Comparison of ENCODE assay signal across 18 cellular contexts in genomic region chr12:54341901-54342300, GRCh38. TPM values are rescaled to one million over a fixed set of nuclear protein-coding genes. Genes with fewer than 3 reads are reported as not detected.
DNase-seq lines count a peak whose midpoint lies in the region; ATAC-seq and TF ChIP-seq lines count a peak whose summit lies in the region.
"Had no signal": no experiment of that assay in that cellular context is flagged by ENCODE, and none has a peak within 500 bp of the region (broad histone marks: within the 10 kb centered on the region; RNA-seq: fewer than 3 reads in every experiment).

No MANE protein-coding gene starts in this region.

- H3K27ac ChIP-seq in psoas muscle, result no peak overlapping the region
- H3K27ac ChIP-seq: BLaER1 treated with 17β-estradiol and CSF1 and Interleukin-3, amounts not matched to agents 10 nM and 100 nM had no signal

- H3K9me3 ChIP-seq in psoas muscle, result no peaks in the 10 kb centered on the region
- H3K9me3 ChIP-seq: BLaER1 treated with 17β-estradiol and CSF1 and Interleukin-3, amounts not matched to agents 10 nM and 100 nM had no signal

- DNase-seq in HFFc6 (no peak), mesothelial cell of epicardium (ENCODE audit: low spot score in 2 of 2, unreplicated experiment in 2 of 2) (no peak), psoas muscle (no peak)
- no peak for DNase-seq in activated CD4-positive, alpha-beta T cell treated with anti-CD3 and anti-CD28 coated beads, Interleukin-2, amount 10 ng/mL, durations not matched to agents 7 days and 5 days
- DNase-seq: CD8-positive, alpha-beta T cell; DMS79; H9; Karpas-422; NCI-H226; SHP77 had no signal

- ATAC-seq in psoas muscle (peak in 3 of 4 donors; percentile 15 to 37 (median 17)), GM19467 (IDR thresholded peaks at IDR 0.05; ENCODE audit: unreplicated experiment) (no peak), GM18873 (IDR thresholded peaks at IDR 0.05; ENCODE audit: low FRiP score, unreplicated experiment) (no peak)
- ATAC-seq: CD8-positive, alpha-beta T cell had no signal

- H3K9me3 Mint-ChIP-seq in HFFc6 (no peaks in the 10 kb centered on the region), brain (no peaks in the 10 kb centered on the region), mesothelial cell of epicardium (no peaks in the 10 kb centered on the region)
- H3K9me3 Mint-ChIP-seq in activated CD4-positive, alpha-beta T cell treated with anti-CD3 and anti-CD28 coated beads, Interleukin-2, amount 10 ng/mL, durations not matched to agents 7 days and 5 days, result no peaks in the 10 kb centered on the region
- H3K9me3 Mint-ChIP-seq: CD8-positive, alpha-beta T cell; H9; IgD-negative memory B cell had no signal

- H3K4me1 ChIP-seq in psoas muscle, result peaks cover 32% of the 10 kb centered on the region

- H3K4me1 Mint-ChIP-seq in HFFc6 (ENCODE audit: low read depth) (peaks cover 35% of the 10 kb centered on the region), brain (peaks cover 68% of the 10 kb centered on the region), mesothelial cell of epicardium (peaks cover 53% of the 10 kb centered on the region)
- H3K4me1 Mint-ChIP-seq in activated CD4-positive, alpha-beta T cell treated with anti-CD3 and anti-CD28 coated beads, Interleukin-2, amount 10 ng/mL, durations not matched to agents 7 days and 5 days, result no peaks in the 10 kb centered on the region

- H3K27ac Mint-ChIP-seq in HFFc6 (peak overlapping the region; percentile 6; the same call in 1 of the 2 replicates), brain (peak overlapping the region; percentile 72 to 98 (median 95)), mesothelial cell of epicardium (peak overlapping the region; percentile 75)
- H3K27ac Mint-ChIP-seq in activated CD4-positive, alpha-beta T cell treated with anti-CD3 and anti-CD28 coated beads, Interleukin-2, amount 10 ng/mL, durations not matched to agents 7 days and 5 days, result no peak overlapping the region
- H3K27ac Mint-ChIP-seq: CD8-positive, alpha-beta T cell; H9; IgD-negative memory B cell had no signal

- H3K4me3 Mint-ChIP-seq in HFFc6, result no peak overlapping the region
- peak overlapping the region in 3 of 5 experiments; percentile 24 to 70 (median 48) for H3K4me3 Mint-ChIP-seq in brain
- H3K4me3 Mint-ChIP-seq in mesothelial cell of epicardium, result no peak overlapping the region
- H3K4me3 Mint-ChIP-seq in activated CD4-positive, alpha-beta T cell treated with anti-CD3 and anti-CD28 coated beads, Interleukin-2, amount 10 ng/mL, durations not matched to agents 7 days and 5 days, result no peak overlapping the region
- H3K4me3 Mint-ChIP-seq: CD8-positive, alpha-beta T cell; H9; IgD-negative memory B cell had no signal

- TF ChIP-seq CTCF in HFFc6 (IDR thresholded peaks at IDR 0.05), result no peak
- TF ChIP-seq CTCF in brain (conservative IDR thresholded peaks at IDR 0.05), result no peak
- TF ChIP-seq CTCF in mesothelial cell of epicardium (IDR thresholded peaks at IDR 0.05; ENCODE audit: unreplicated experiment), result no peak
- TF ChIP-seq CTCF in psoas muscle (IDR thresholded peaks at IDR 0.05), result no peak

- H3K27me3 Mint-ChIP-seq in HFFc6 (ENCODE audit: insufficient read depth) (no peaks in the 10 kb centered on the region), brain (no peaks in the 10 kb centered on the region), mesothelial cell of epicardium (ENCODE audit: low read depth) (no peaks in the 10 kb centered on the region)
- no peaks in the 10 kb centered on the region for H3K27me3 Mint-ChIP-seq in activated CD4-positive, alpha-beta T cell treated with anti-CD3 and anti-CD28 coated beads, Interleukin-2, amount 10 ng/mL, durations not matched to agents 7 days and 5 days
- H3K27me3 Mint-ChIP-seq: IgD-negative memory B cell had no signal

- no peaks in the 10 kb centered on the region for H3K27me3 ChIP-seq in psoas muscle (ENCODE audit: insufficient read depth in 3 of 3, low read length in 2 of 3)
- H3K27me3 ChIP-seq: BLaER1 treated with 17β-estradiol and CSF1 and Interleukin-3, amounts not matched to agents 10 nM and 100 nM had no signal

- peaks cover 11 to 55% of the 10 kb centered on the region in 2 donors for H3K36me3 ChIP-seq in psoas muscle (ENCODE audit: insufficient read depth in 1 of 2, low read depth in 1 of 2)

- H3K4me3 ChIP-seq in psoas muscle, result no peak overlapping the region
- H3K4me3 ChIP-seq: BLaER1 treated with 17β-estradiol and CSF1 and Interleukin-3, amounts not matched to agents 10 nM and 100 nM had no signal

- intact Hi-C loops in psoas muscle (cut with DNase I), result no loop called here

- WGBS in psoas muscle, 3 donors, result 78 to 88% (median 83%) methylated on average over 2 of the region's 2 CpGs

- H3K36me3 Mint-ChIP-seq in HFFc6 (ENCODE audit: low read depth) (peaks cover 32% of the 10 kb centered on the region), brain (peaks cover 64% of the 10 kb centered on the region), mesothelial cell of epicardium (peaks cover 32% of the 10 kb centered on the region)
- peaks cover 34% of the 10 kb centered on the region for H3K36me3 Mint-ChIP-seq in activated CD4-positive, alpha-beta T cell treated with anti-CD3 and anti-CD28 coated beads, Interleukin-2, amount 10 ng/mL, durations not matched to agents 7 days and 5 days (ENCODE audit: low read depth)

- CTCF ChIA-PET in activated CD4-positive, alpha-beta T cell treated with anti-CD3 and anti-CD28 coated beads, Interleukin-2, amount 10 ng/mL, durations not matched to agents 7 days and 5 days (lab: Charles Lee), result interaction anchor here (0.6 to 2.8 kb wide), 8 partner anchors 10 to 44 kb away, joined by 3 to 9 read pairs (median 4); partner anchors contain the start of gene COPZ1

- POLR2A ChIA-PET in activated CD4-positive, alpha-beta T cell treated with anti-CD3 and anti-CD28 coated beads, Interleukin-2, amount 10 ng/mL, durations not matched to agents 7 days and 5 days (lab: Charles Lee), result no interaction called here

RNA-seq across cellular contexts. Expression of gene COPZ1, which starts 17.0 kb away (rescaled TPM):
- 100 to 1,000 TPM; 178 to 225 (median 200) TPM for total RNA-seq in HFFc6 (2021; fragmentation: NEBNext Ultra II Directional; extraction: Animal tissue kit (Norgen Biotek cat#: 25700))
- 220 TPM for polyA plus RNA-seq in brain (ENCODE audit: insufficient read depth, low read depth, low replicate concordance)
- total RNA-seq in mesothelial cell of epicardium, result 137 to 145 TPM (median 143 TPM) in 3 replicates
- 100 to 1,000 TPM in 1 of 4 donors, 10 to 100 TPM in 3; 84.4 to 102 (median 93.0) TPM for total RNA-seq in psoas muscle
- polyA plus RNA-seq in psoas muscle, result 100 to 1,000 TPM in 1 of 3 donors, 10 to 100 TPM in 2; 77.8 to 131 (median 86.6) TPM
- 100 to 1,000 TPM; 113 to 124 TPM for total RNA-seq in activated CD4-positive, alpha-beta T cell treated with anti-CD3 and anti-CD28 coated beads, Interleukin-2, amount 10 ng/mL, durations not matched to agents 7 days and 5 days

RNA-seq across cellular contexts. Expression of gene GPR84, which starts 22.4 kb away (rescaled TPM):
- total RNA-seq in HFFc6 (2021; fragmentation: NEBNext Ultra II Directional; extraction: Animal tissue kit (Norgen Biotek cat#: 25700)), result not detected
- polyA plus RNA-seq in brain (ENCODE audit: insufficient read depth, low read depth, low replicate concordance), result not detected
- total RNA-seq in mesothelial cell of epicardium, result 0.18 to 0.32 TPM (median 0.24 TPM) in 3 replicates
- under 1 TPM in 1 of 4 donors, not detected in 3; 0.40 TPM for total RNA-seq in psoas muscle
- under 1 TPM in 1 of 3 donors, not detected in 2; 0.16 TPM for polyA plus RNA-seq in psoas muscle
- total RNA-seq in activated CD4-positive, alpha-beta T cell treated with anti-CD3 and anti-CD28 coated beads, Interleukin-2, amount 10 ng/mL, durations not matched to agents 7 days and 5 days, result under 1 TPM; 0.15 to 0.33 TPM
- total RNA-seq: A673; CD8-positive, alpha-beta T cell; H9; HT-29; MCF 10A had no signal
- polyA plus RNA-seq: IgD-negative memory B cell had no signal

RNA-seq across cellular contexts. Expression of gene NFE2, which starts 41.1 kb away (rescaled TPM):
- under 1 TPM; 0.21 to 0.59 (median 0.32) TPM for total RNA-seq in HFFc6 (2021; fragmentation: NEBNext Ultra II Directional; extraction: Animal tissue kit (Norgen Biotek cat#: 25700))
- polyA plus RNA-seq in brain (ENCODE audit: insufficient read depth, low read depth, low replicate concordance) (0.83 TPM), psoas muscle (under 1 TPM; 0.10 to 0.26 (median 0.18) TPM)
- total RNA-seq in mesothelial cell of epicardium (0.45 to 0.75 TPM (median 0.47 TPM) in 3 replicates), psoas muscle (1 to 10 TPM in 1 of 4 donors, under 1 TPM in 3; 0.30 to 1.6 (median 0.50) TPM)
- not detected for total RNA-seq in activated CD4-positive, alpha-beta T cell treated with anti-CD3 and anti-CD28 coated beads, Interleukin-2, amount 10 ng/mL, durations not matched to agents 7 days and 5 days
- total RNA-seq: A673; CD8-positive, alpha-beta T cell had no signal

RNA-seq across cellular contexts. Expression of gene ZNF385A, which starts 42.6 kb away (rescaled TPM):
- total RNA-seq in HFFc6 (2021; fragmentation: NEBNext Ultra II Directional; extraction: Animal tissue kit (Norgen Biotek cat#: 25700)), result 1 to 10 TPM; 4.0 to 7.4 (median 6.1) TPM
- polyA plus RNA-seq in brain (ENCODE audit: insufficient read depth, low read depth, low replicate concordance), result 109 TPM
- 30.5 to 35.4 TPM (median 34.2 TPM) in 3 replicates for total RNA-seq in mesothelial cell of epicardium
- 10 to 100 TPM; 25.5 to 85.8 (median 68.9) TPM for total RNA-seq in psoas muscle
- 10 to 100 TPM in 2 of 3 donors, 1 to 10 TPM in 1; 4.9 to 28.0 (median 24.5) TPM for polyA plus RNA-seq in psoas muscle
- total RNA-seq in activated CD4-positive, alpha-beta T cell treated with anti-CD3 and anti-CD28 coated beads, Interleukin-2, amount 10 ng/mL, durations not matched to agents 7 days and 5 days, result 1 to 10 TPM in 1 of 2 experiments, under 1 TPM in 1; 0.48 to 1.3 TPM

Comparison
In these comparisons a context has a peak if more than half of its experiments do, and no peak if none do; other contexts are left out.
1. H3K4me3 Mint-ChIP-seq: peak in brain (3 of 5); none in HFFc6 (single experiment), mesothelial cell of epicardium (single experiment) and activated CD4-positive, alpha-beta T cell treated with anti-CD3 and anti-CD28 coated beads, Interleukin-2, amount 10 ng/mL, durations not matched to agents 7 days and 5 days (single experiment).
2. ATAC-seq: peak in psoas muscle (3 of 4); none in GM19467 (single experiment) and GM18873 (single experiment).